ENCODE assay signal across 1 cellular context in genomic region chr2:10157293-10157692, GRCh38.
TF ChIP-seq lines count a peak whose summit lies in the region.

No MANE protein-coding gene starts in this region.

TF ChIP-seq in SK-N-SH treated with all-trans-retinoic acid at 6 μM for 48 hours, 23 proteins besides CTCF, POLR2A, EP300 and RAD21 (continued from another document):
- TF ChIP-seq ZNF8 (CRISPR knock-in tag; IDR thresholded peaks at IDR 0.05) (no peak), ZC3H10 (CRISPR knock-in tag; IDR thresholded peaks at IDR 0.05) (no peak)
